8 cellular contexts compared by ENCODE assay signal in genomic region chr2:119366649-119367471, GRCh38. TPM values are rescaled to one million over a fixed set of nuclear protein-coding genes. Genes with fewer than 3 reads are reported as not detected.
DNase-seq lines count a peak whose midpoint lies in the region; ATAC-seq and TF ChIP-seq lines count a peak whose summit lies in the region.

Gene C2orf76, minus strand, starts transcription at chr2:119366834. Its CDS starts 26,875 bp downstream, at chr2:119339959.
Gene DBI, plus strand, starts transcription at chr2:119366977. Its CDS starts 75 bp downstream, at chr2:119367052.

- H3K9me3 Mint-ChIP-seq in activated T-helper 17 cell treated with anti-CD3 and anti-CD28 coated beads, Interleukin-2, amount 50 U/mL, for 72 hours: no peaks in the 10 kb centered on the region
- no peaks in the 10 kb centered on the region for H3K9me3 Mint-ChIP-seq in naive thymus-derived CD8-positive, alpha-beta T cell

- ATAC-seq in DND-41 (ENCODE audit: insufficient read depth, low read depth): peak; percentile 92
- peak; percentile 97 for ATAC-seq in activated T-helper 17 cell treated with anti-CD3 and anti-CD28 coated beads, Interleukin-2, amount 50 U/mL, for 72 hours (replicated peaks)
- ATAC-seq in naive thymus-derived CD8-positive, alpha-beta T cell: peak; percentile 91 to 92

- H3K4me2 ChIP-seq in DND-41 (ENCODE audit: insufficient read depth, low read length) (peak within 1 kb of the TSS; percentile 77), GM23248 (ENCODE audit: unreplicated experiment) (peak within 1 kb of the TSS; percentile 93), fibroblast of lung (ENCODE audit: extremely low read depth, insufficient read depth, low read length) (peak within 1 kb of the TSS; percentile 96)

- POLR2A ChIA-PET in naive thymus-derived CD8-positive, alpha-beta T cell (lab: Charles Lee): interaction anchor here (1.0 to 2.1 kb wide), 10 partner anchors 11 to 1553 kb away, joined by 3 to 6 read pairs (median 4); partner anchors contain the start of genes DDX18, INSIG2 and RALB

- in situ Hi-C loops in GM23248 (cut with MboI): no loop called here

- H3K27me3 ChIP-seq in DND-41 (ENCODE audit: insufficient read depth, low read length, poor library complexity) (no peaks in the 10 kb centered on the region), GM23248 (replicated peaks; ENCODE audit: insufficient read depth) (no peaks in the 10 kb centered on the region), fibroblast of lung (ENCODE audit: control insufficient read depth, insufficient read depth, low read length) (no peaks in the 10 kb centered on the region)

- peak within 1 kb of the TSS; percentile 95 for H3K27ac Mint-ChIP-seq in activated T-helper 17 cell treated with anti-CD3 and anti-CD28 coated beads, Interleukin-2, amount 50 U/mL, for 72 hours
- H3K27ac Mint-ChIP-seq in naive thymus-derived CD8-positive, alpha-beta T cell: peak within 1 kb of the TSS; percentile 89 to 99 (median 96)

- no peaks in the 10 kb centered on the region for H3K9me3 ChIP-seq in DND-41 (ENCODE audit: insufficient read depth, low read length, severe bottlenecking)
- H3K9me3 ChIP-seq in GM23248 (ENCODE audit: low read depth): no peaks in the 10 kb centered on the region
- no peaks in the 10 kb centered on the region for H3K9me3 ChIP-seq in fibroblast of lung (ENCODE audit: control insufficient read depth, insufficient read depth, low read depth, low read length)

- H3K4me3 ChIP-seq in DND-41 (ENCODE audit: low read depth in 1 of 2, low read length in 2 of 2) (peak within 1 kb of the TSS; percentile 58 to 82), GM23248 (peak within 1 kb of the TSS; percentile 90), fibroblast of lung (replicated peaks in 1 of 4; ENCODE audit: control extremely low read depth in 1 of 4, insufficient read depth in 1 of 4, low read depth in 3 of 4, low read length in 4 of 4) (peak within 1 kb of the TSS; percentile 92 to 100 (median 94))

- peak within 1 kb of the TSS; percentile 72 for H3K9ac ChIP-seq in DND-41 (ENCODE audit: low read depth, low read length)
- peak within 1 kb of the TSS; percentile 80 for H3K9ac ChIP-seq in GM23248
- H3K9ac ChIP-seq in fibroblast of lung (ENCODE audit: insufficient read depth, low read length): peak within 1 kb of the TSS; percentile 75

- 2% methylated on average over 48 to 57 of the region's 65 CpGs for WGBS in GM23248 (ENCODE audit: low coverage in 1 of 2, low lambda C conversion rate in 2 of 2, missing lambda C conversion rate in 2 of 2), 2 experiments

- H3K36me3 Mint-ChIP-seq in activated T-helper 17 cell treated with anti-CD3 and anti-CD28 coated beads, Interleukin-2, amount 50 U/mL, for 72 hours (ENCODE audit: low read depth): peaks cover 51% of the 10 kb centered on the region
- peaks cover 6 to 34% (median 18%) of the 10 kb centered on the region in 3 donors for H3K36me3 Mint-ChIP-seq in naive thymus-derived CD8-positive, alpha-beta T cell

- H3K9me2 ChIP-seq in GM23248 (ENCODE audit: insufficient read depth): no peaks in the 10 kb centered on the region

- peaks cover 18% of the 10 kb centered on the region for H3K4me1 Mint-ChIP-seq in activated T-helper 17 cell treated with anti-CD3 and anti-CD28 coated beads, Interleukin-2, amount 50 U/mL, for 72 hours
- peaks cover 34 to 65% (median 59%) of the 10 kb centered on the region in 4 donors for H3K4me1 Mint-ChIP-seq in naive thymus-derived CD8-positive, alpha-beta T cell

- H3K4me3 Mint-ChIP-seq in activated T-helper 17 cell treated with anti-CD3 and anti-CD28 coated beads, Interleukin-2, amount 50 U/mL, for 72 hours: peak within 1 kb of the TSS; percentile 97
- H3K4me3 Mint-ChIP-seq in naive thymus-derived CD8-positive, alpha-beta T cell: peak within 1 kb of the TSS; percentile 92 to 99 (median 97)

- H4K20me1 ChIP-seq in DND-41 (ENCODE audit: insufficient read depth, low read length) (peaks cover 24% of the 10 kb centered on the region), GM23248 (ENCODE audit: insufficient read depth) (no peaks in the 10 kb centered on the region), fibroblast of lung (ENCODE audit: control insufficient read depth, extremely low read depth, insufficient read depth, low read length) (no peaks in the 10 kb centered on the region)

- H3K79me2 ChIP-seq in DND-41 (ENCODE audit: insufficient read depth, low read length) (peaks cover 43% of the 10 kb centered on the region), GM23248 (ENCODE audit: insufficient read depth) (peaks cover 36% of the 10 kb centered on the region), fibroblast of lung (ENCODE audit: control insufficient read depth, insufficient read depth, low read length) (peaks cover 32% of the 10 kb centered on the region)

- H3K4me1 ChIP-seq in DND-41 (ENCODE audit: insufficient read depth, low read length): peaks cover 32% of the 10 kb centered on the region
- H3K4me1 ChIP-seq in GM23248 (ENCODE audit: insufficient read depth): peaks cover 8% of the 10 kb centered on the region
- H3K4me1 ChIP-seq in fibroblast of lung (ENCODE audit: control insufficient read depth, extremely low read depth, insufficient read depth, low read length): peaks cover 7% of the 10 kb centered on the region

- DNase-seq in DND-41 (peak; percentile 95), GM23248 (peak; percentile 98), Kasumi-1 (lab: John Stamatoyannopoulos, UW) (peak; percentile 93 to 96), RPMI7951 (ENCODE audit: low read depth) (peak; percentile 94), fibroblast of lung (ENCODE audit: low read depth in 2 of 2) (peak; percentile 93 to 95)
- DNase-seq in naive thymus-derived CD8-positive, alpha-beta T cell: peak; percentile 85 to 93 (median 90)
- DNase-seq in stimulated activated naive CD4-positive, alpha-beta T cell (lab: John Stamatoyannopoulos, UW): peak; percentile 82 to 88 (median 86)

- H2AFZ ChIP-seq in DND-41 (ENCODE audit: low read depth, low read length) (peak within 1 kb of the TSS; percentile 88), GM23248 (peak within 1 kb of the TSS; percentile 97), fibroblast of lung (ENCODE audit: low read length) (peak within 1 kb of the TSS; percentile 91)

- no peaks in the 10 kb centered on the region for H3K27me3 Mint-ChIP-seq in activated T-helper 17 cell treated with anti-CD3 and anti-CD28 coated beads, Interleukin-2, amount 50 U/mL, for 72 hours
- no peaks in the 10 kb centered on the region for H3K27me3 Mint-ChIP-seq in naive thymus-derived CD8-positive, alpha-beta T cell

- TF ChIP-seq CTCF in DND-41 (IDR thresholded peaks at IDR 0.05; ENCODE audit: borderline replicate concordance, extremely low read depth, low read length, poor library complexity, severe bottlenecking) (no peak), fibroblast of lung (conservative IDR thresholded peaks at IDR 0.05 in 1 of 2, IDR thresholded peaks at IDR 0.05 in 1 of 2; ENCODE audit: low read depth in 1 of 2, low read length in 2 of 2) (no peak)

- H3K36me3 ChIP-seq in DND-41 (ENCODE audit: insufficient read depth, low read length) (peaks cover 40% of the 10 kb centered on the region), GM23248 (ENCODE audit: low read depth) (no peaks in the 10 kb centered on the region), fibroblast of lung (ENCODE audit: control insufficient read depth, insufficient read depth, low read length) (peaks cover 20% of the 10 kb centered on the region)

- no peaks in the 10 kb centered on the region for H3F3A ChIP-seq in GM23248 (ENCODE audit: insufficient read depth)

- H3K27ac ChIP-seq in DND-41 (ENCODE audit: low read length) (peak within 1 kb of the TSS; percentile 90), GM23248 (peak within 1 kb of the TSS; percentile 29), fibroblast of lung (ENCODE audit: insufficient read depth, low read length) (peak within 1 kb of the TSS; percentile 64)

RNA-seq across cellular contexts. Expression of gene C2orf76, which starts in this region (rescaled TPM):
- total RNA-seq in GM23248 (2014; rRNA removed; shearing (Covaris generic)): 3.0 and 6.1 TPM in 2 replicates
- polyA plus RNA-seq in GM23248 (2016; fragmentation: Nextera tagmentation; extraction: Ambion mirVana) (23.4 and 26.2 TPM in 2 replicates), fibroblast of lung (14.6 and 21.1 TPM in 2 replicates)
- total RNA-seq in RPMI7951 (2014; rRNA removed; shearing (Covaris generic)): 19.8 and 23.7 TPM in 2 replicates
- 10 to 100 TPM in 1 of 2 donors, 1 to 10 TPM in 1; 9.6 to 11.7 TPM for total RNA-seq in activated T-helper 17 cell treated with anti-CD3 and anti-CD28 coated beads, Interleukin-2, amount 50 U/mL, for 72 hours
- total RNA-seq in fibroblast of lung: 8.5 and 17.8 TPM in 2 replicates
- polyA plus RNA-seq in fibroblast of lung (2012): 21.8 and 23.1 TPM in 2 replicates
- polyA minus RNA-seq in fibroblast of lung (ENCODE audit: low replicate concordance): 5.1 TPM in 1 of 2 replicates, not detected in the other
- total RNA-seq in naive thymus-derived CD8-positive, alpha-beta T cell: 10 to 100 TPM; 10.7 to 11.9 TPM
- polyA plus RNA-seq in naive thymus-derived CD8-positive, alpha-beta T cell: 10 to 100 TPM; 16.3 to 37.5 (median 23.6) TPM

RNA-seq across cellular contexts. Expression of gene DBI, which starts in this region (rescaled TPM):
- total RNA-seq in GM23248 (2014; rRNA removed; shearing (Covaris generic)): 41.6 and 55.0 TPM in 2 replicates
- polyA plus RNA-seq in GM23248 (2016; fragmentation: Nextera tagmentation; extraction: Ambion mirVana) (199 and 208 TPM in 2 replicates), fibroblast of lung (653 and 740 TPM in 2 replicates)
- total RNA-seq in RPMI7951 (2014; rRNA removed; shearing (Covaris generic)): 310 and 351 TPM in 2 replicates
- 100 to 1,000 TPM in 1 of 2 donors, 10 to 100 TPM in 1; 82.5 to 129 TPM for total RNA-seq in activated T-helper 17 cell treated with anti-CD3 and anti-CD28 coated beads, Interleukin-2, amount 50 U/mL, for 72 hours
- total RNA-seq in fibroblast of lung: 84.0 and 128 TPM in 2 replicates
- polyA plus RNA-seq in fibroblast of lung (2012): 693 and 744 TPM in 2 replicates
- 51.9 and 52.4 TPM in 2 replicates for polyA minus RNA-seq in fibroblast of lung (ENCODE audit: low replicate concordance)
- 10 to 100 TPM; 41.5 to 49.7 TPM for total RNA-seq in naive thymus-derived CD8-positive, alpha-beta T cell
- polyA plus RNA-seq in naive thymus-derived CD8-positive, alpha-beta T cell: 100 to 1,000 TPM; 249 to 374 (median 295) TPM

Comparison
In these comparisons a context has a peak if more than half of its experiments do, and no peak if none do; other contexts are left out.
1. Peak in every context shown above with its lines: DNase-seq, ATAC-seq, H3K4me3 ChIP-seq and H3K27ac ChIP-seq.
2. H3K27ac ChIP-seq: peak in every context shown above with its lines; median percentile 90 in DND-41; 64 in fibroblast of lung; 29 in GM23248.